9 cellular contexts compared by ENCODE assay signal in the genomic region with DNA sequence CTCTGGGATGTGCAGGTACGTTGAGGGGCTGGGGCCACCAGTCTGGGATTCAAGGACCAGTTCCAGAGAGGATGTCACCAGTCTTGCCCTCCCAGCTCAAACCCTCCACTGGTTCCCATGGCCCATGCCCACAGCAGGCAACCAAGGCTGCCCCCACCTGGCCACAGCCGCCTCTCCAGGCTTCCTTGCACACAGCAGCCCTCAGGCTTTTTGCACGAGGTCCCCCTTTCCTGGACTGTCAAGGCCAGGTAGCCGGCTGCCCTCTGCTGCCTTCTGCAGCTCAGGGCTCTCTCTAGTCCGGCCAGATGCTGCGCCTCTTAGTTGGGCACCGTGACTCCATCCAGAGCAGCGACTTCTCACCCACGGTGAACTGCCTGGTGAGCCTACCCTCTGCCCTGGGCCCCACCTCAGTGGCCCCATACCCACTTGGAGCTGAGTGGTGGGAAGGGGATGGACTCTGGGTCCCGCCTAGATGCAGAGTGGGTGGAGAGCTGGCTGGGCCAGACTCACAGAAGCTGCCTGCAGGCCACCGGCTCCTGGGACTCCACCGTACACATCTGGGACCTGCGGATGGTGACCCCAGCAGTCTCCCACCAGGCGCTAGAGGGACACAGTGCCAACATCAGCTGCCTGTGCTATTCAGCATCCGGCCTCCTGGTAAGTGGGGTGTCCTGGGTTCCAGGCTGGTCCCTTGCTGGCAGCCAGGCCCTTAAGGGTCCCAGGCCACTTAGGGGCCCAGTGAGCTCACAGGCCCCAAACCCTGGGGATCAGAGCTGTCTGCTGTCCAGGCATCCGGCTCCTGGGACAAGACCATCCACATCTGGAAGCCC. TPM values are rescaled to one million over a fixed set of nuclear protein-coding genes. Genes with fewer than 3 reads are reported as not detected.
A peak's percentile ranks its signal among the peaks of the same experiment; 100 is the strongest.
DNase-seq lines count a peak whose midpoint lies in the region; ATAC-seq and TF ChIP-seq lines count a peak whose summit lies in the region.
"Had no signal": no experiment of that assay in that cellular context is flagged by ENCODE, and none has a peak within 500 bp of the region (broad histone marks: within the 10 kb centered on the region; RNA-seq: fewer than 3 reads in every experiment).

No MANE protein-coding gene starts in this region.

- POLR2A ChIA-PET in PC-3 (lab: Charles Lee; ENCODE audit: unreplicated experiment), result no interaction called here

- intact Hi-C loops in PC-3 (cut with micrococcal nuclease), result no loop called here

- H3K4me3 ChIP-seq in AG09309 (ENCODE audit: control insufficient read depth, low read depth, low read length) (no peak overlapping the region), GM12864 (ENCODE audit: low read depth, low read length) (no peak overlapping the region), PC-3 (ENCODE audit: low read length) (no peak overlapping the region), fibroblast of mammary gland (ENCODE audit: control insufficient read depth, low read depth, low read length) (no peak overlapping the region)
- H3K4me3 ChIP-seq: right atrium auricular region had no signal

- H3K9me2 ChIP-seq in PC-3 (replicated peaks; ENCODE audit: low read length), result no peaks in the 10 kb centered on the region

- peaks cover 40% of the 10 kb centered on the region for H4K20me1 ChIP-seq in PC-3 (ENCODE audit: low read length)

- no peaks in the 10 kb centered on the region for H3K27me3 ChIP-seq in PC-3 (ENCODE audit: low read length)
- H3K27me3 ChIP-seq: right atrium auricular region had no signal

- H2AFZ ChIP-seq in PC-3 (ENCODE audit: low read length), result no peak overlapping the region

- peaks cover 41% of the 10 kb centered on the region for H3K36me3 ChIP-seq in PC-3 (ENCODE audit: low read depth, low read length)

- H3K4me2 ChIP-seq in PC-3 (ENCODE audit: low read length), result no peak overlapping the region

- H3K9me3 ChIP-seq in PC-3 (ENCODE audit: low read length), result no peaks in the 10 kb centered on the region
- H3K9me3 ChIP-seq: right atrium auricular region had no signal

- no peak overlapping the region for H3K9ac ChIP-seq in PC-3 (ENCODE audit: low read length)

- BruUV-seq in PC-3 (replicated peaks; lab: Mats Ljungman, UMichigan), result no TSS peak

- peak; percentile 49 for TF ChIP-seq CTCF in AG09309 (IDR thresholded peaks at IDR 0.05; ENCODE audit: control insufficient read depth, insufficient read depth, low read depth, low read length, missing control alignments)
- TF ChIP-seq CTCF in GM12864 (IDR thresholded peaks at IDR 0.05; ENCODE audit: low read depth, low read length, missing control alignments), result peak; percentile 35
- TF ChIP-seq CTCF in PC-3 (conservative IDR thresholded peaks at IDR 0.05; ENCODE audit: low read depth, low read length), result peak; percentile 50
- TF ChIP-seq CTCF in fibroblast of mammary gland (conservative IDR thresholded peaks at IDR 0.05; ENCODE audit: control insufficient read depth, insufficient read depth, low read depth, low read length), result peak; percentile 35

- DNase-seq in AG09309 (ENCODE audit: low read depth) (no peak), GM12864 (ENCODE audit: low read depth) (no peak), PC-3 (peak; percentile 49), fibroblast of mammary gland (ENCODE audit: low read depth) (peak; percentile 31), AG08395 (ENCODE audit: low spot score) (no peak)

- H3K79me2 ChIP-seq in PC-3 (ENCODE audit: low read length), result peaks cover 31% of the 10 kb centered on the region

- peak; percentile 25 for ATAC-seq in PC-3
- no peak for ATAC-seq in HG02884 (IDR thresholded peaks at IDR 0.05; ENCODE audit: unreplicated experiment)
- no peak for ATAC-seq in GM18907 (IDR thresholded peaks at IDR 0.05; ENCODE audit: unreplicated experiment)
- no peak for ATAC-seq in HG03108 (IDR thresholded peaks at IDR 0.05; ENCODE audit: unreplicated experiment)

- H3K27ac ChIP-seq in PC-3 (ENCODE audit: low read length), result no peak overlapping the region
- H3K27ac ChIP-seq: right atrium auricular region had no signal

- peaks cover 20% of the 10 kb centered on the region for H3K4me1 ChIP-seq in PC-3 (ENCODE audit: insufficient read depth, low read length)

- peaks cover 13% of the 10 kb centered on the region for H3F3A ChIP-seq in PC-3 (ENCODE audit: low read length, unreplicated experiment)

- CTCF ChIA-PET in PC-3 (lab: Charles Lee), result interaction anchor here (1.0 to 4.4 kb wide), 3 partner anchors 77 to 84 kb away, joined by 3 to 58 read pairs (median 5); partner anchors contain the start of gene NR6A1

RNA-seq across cellular contexts. Expression of gene WDR38, which starts 2.9 kb away (rescaled TPM):
- not detected in 2 replicates for total RNA-seq in PC-3 (2014; rRNA removed)
- total RNA-seq: right atrium auricular region had no signal

RNA-seq across cellular contexts. Expression of gene RPL35, which starts 5.6 kb away (rescaled TPM):
- 1,981 and 2,242 TPM in 2 replicates for total RNA-seq in PC-3 (2014; rRNA removed)

RNA-seq across cellular contexts. Expression of gene ARPC5L, which starts 5.8 kb away (rescaled TPM):
- 54.5 and 63.0 TPM in 2 replicates for total RNA-seq in PC-3 (2014; rRNA removed)

Comparison
In these comparisons a context has a peak if more than half of its experiments do, and no peak if none do; other contexts are left out.
1. DNase-seq: peak in PC-3 (single experiment) and fibroblast of mammary gland (single experiment); none in AG09309 (single experiment), GM12864 (single experiment) and AG08395 (single experiment).
2. Peak in every context shown above with its lines, with median percentiles within 50 percentile points of each other: CTCF ChIP-seq.